In the genomic region with DNA sequence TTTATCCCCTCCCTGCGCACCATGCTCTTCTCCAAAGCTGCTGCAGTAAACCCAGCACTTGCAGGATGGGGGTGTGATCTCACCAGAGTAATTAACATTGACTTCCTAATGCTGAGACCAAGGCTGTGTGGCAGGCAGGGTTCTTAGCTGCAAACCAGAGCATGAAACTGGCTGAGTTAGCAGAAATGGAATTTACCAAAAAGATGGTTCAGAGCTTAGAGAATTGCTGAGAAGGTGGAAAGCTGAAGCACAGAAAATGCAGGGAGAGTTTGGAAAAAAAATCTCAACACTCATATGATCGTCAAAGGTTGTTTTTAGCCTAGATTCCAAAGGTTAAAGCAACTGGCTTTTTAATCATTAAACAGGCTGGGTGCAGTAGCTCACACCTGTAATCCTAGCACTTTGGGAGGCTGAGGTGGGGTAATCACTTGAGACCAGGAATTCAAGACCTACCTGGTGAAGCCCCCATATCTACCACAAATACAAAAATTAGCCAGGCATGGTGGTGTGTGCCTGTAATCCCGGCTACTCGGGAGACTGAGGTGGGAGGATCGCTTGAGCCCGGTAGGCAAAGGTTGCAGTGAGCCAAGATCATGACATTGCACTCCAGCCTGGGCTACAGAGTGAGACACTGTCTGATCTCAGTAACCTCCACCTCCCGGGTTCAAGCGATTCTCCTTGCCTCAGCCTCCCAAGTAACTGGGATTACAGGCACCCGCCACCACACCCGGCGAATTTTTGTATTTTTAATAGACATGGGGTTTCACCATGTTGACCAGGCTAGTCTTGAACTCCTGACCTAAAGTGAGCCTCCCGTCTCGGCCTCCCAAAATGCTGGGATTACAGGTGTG, we compare ENCODE assay signal across 1 cellular context.
TF ChIP-seq lines count a peak whose summit lies in the region.

No MANE protein-coding gene starts in this region.

TF ChIP-seq in HepG2, 621 proteins besides CTCF, POLR2A, EP300 and RAD21 (continued from another document and continues in another):
- TF ChIP-seq, protein P1, sequence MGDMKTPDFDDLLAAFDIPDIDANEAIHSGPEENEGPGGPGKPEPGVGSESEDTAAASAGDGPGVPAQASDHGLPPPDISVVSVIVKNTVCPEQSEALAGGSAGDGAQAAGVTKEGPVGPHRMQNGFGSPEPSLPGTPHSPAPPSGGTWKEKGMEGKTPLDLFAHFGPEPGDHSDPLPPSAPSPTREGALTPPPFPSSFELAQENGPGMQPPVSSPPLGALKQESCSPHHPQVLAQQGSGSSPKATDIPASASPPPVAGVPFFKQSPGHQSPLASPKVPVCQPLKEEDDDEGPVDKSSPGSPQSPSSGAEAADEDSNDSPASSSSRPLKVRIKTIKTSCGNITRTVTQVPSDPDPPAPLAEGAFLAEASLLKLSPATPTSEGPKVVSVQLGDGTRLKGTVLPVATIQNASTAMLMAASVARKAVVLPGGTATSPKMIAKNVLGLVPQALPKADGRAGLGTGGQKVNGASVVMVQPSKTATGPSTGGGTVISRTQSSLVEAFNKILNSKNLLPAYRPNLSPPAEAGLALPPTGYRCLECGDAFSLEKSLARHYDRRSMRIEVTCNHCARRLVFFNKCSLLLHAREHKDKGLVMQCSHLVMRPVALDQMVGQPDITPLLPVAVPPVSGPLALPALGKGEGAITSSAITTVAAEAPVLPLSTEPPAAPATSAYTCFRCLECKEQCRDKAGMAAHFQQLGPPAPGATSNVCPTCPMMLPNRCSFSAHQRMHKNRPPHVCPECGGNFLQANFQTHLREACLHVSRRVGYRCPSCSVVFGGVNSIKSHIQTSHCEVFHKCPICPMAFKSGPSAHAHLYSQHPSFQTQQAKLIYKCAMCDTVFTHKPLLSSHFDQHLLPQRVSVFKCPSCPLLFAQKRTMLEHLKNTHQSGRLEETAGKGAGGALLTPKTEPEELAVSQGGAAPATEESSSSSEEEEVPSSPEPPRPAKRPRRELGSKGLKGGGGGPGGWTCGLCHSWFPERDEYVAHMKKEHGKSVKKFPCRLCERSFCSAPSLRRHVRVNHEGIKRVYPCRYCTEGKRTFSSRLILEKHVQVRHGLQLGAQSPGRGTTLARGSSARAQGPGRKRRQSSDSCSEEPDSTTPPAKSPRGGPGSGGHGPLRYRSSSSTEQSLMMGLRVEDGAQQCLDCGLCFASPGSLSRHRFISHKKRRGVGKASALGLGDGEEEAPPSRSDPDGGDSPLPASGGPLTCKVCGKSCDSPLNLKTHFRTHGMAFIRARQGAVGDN (CRISPR knock-in tag; IDR thresholded peaks at IDR 0.05): peak; percentile 64
- TF ChIP-seq ZFY (CRISPR knock-in tag; IDR thresholded peaks at IDR 0.05) (peak; percentile 25; the same call in 1 of the 2 replicates), HNRNPL (IDR thresholded peaks at IDR 0.05; ENCODE audit: low read depth, low read length) (no peak), ZNF556 (CRISPR knock-in tag; IDR thresholded peaks at IDR 0.05; ENCODE audit: borderline replicate concordance) (peak; percentile 10; the same call in 1 of the 2 replicates), FOXK1 (CRISPR knock-in tag; IDR thresholded peaks at IDR 0.05; ENCODE audit: borderline replicate concordance, low read depth) (peak; percentile 48; the same call in 1 of the 2 replicates), ELF3 (CRISPR knock-in tag; IDR thresholded peaks at IDR 0.05) (no peak), ZNF207 (IDR thresholded peaks at IDR 0.05; ENCODE audit: borderline replicate concordance) (no peak), HDAC2 (CRISPR knock-in tag; IDR thresholded peaks at IDR 0.05) (no peak; the same call in none of the 2 replicates), EEA1 (CRISPR knock-in tag; IDR thresholded peaks at IDR 0.05; ENCODE audit: borderline replicate concordance) (no peak), ZNF235 (CRISPR knock-in tag; IDR thresholded peaks at IDR 0.05; ENCODE audit: borderline replicate concordance) (no peak), ZBTB8A (CRISPR knock-in tag; IDR thresholded peaks at IDR 0.05; ENCODE audit: borderline replicate concordance, low read depth) (no peak), HMGA1 (CRISPR knock-in tag; conservative IDR thresholded peaks at IDR 0.05) (no peak), HNF4A (CRISPR knock-in tag; IDR thresholded peaks at IDR 0.05) (peak; percentile 93), RFX5 (IDR thresholded peaks at IDR 0.05; ENCODE audit: low read depth, low read length) (no peak), MTA3 (CRISPR knock-in tag; IDR thresholded peaks at IDR 0.05) (no peak), NFRKB (IDR thresholded peaks at IDR 0.05) (no peak), ZNF878 (CRISPR knock-in tag; IDR thresholded peaks at IDR 0.05) (0 out of 2 replicates have a peak, but pooled peaks have one; percentile 47), ERF (CRISPR knock-in tag; IDR thresholded peaks at IDR 0.05) (peak; percentile 73), CENPX (CRISPR knock-in tag; IDR thresholded peaks at IDR 0.05) (no peak), MTF2 (CRISPR knock-in tag; IDR thresholded peaks at IDR 0.05; ENCODE audit: borderline replicate concordance) (peak; percentile 49; the same call in 1 of the 2 replicates), SCMH1 (CRISPR knock-in tag; IDR thresholded peaks at IDR 0.05; ENCODE audit: borderline replicate concordance) (no peak), HNF4G (IDR thresholded peaks at IDR 0.05; ENCODE audit: borderline replicate concordance, low read depth, low read length) (peak; percentile 93), HNF4G (CRISPR knock-in tag; IDR thresholded peaks at IDR 0.05; ENCODE audit: borderline replicate concordance, low read depth) (peak; percentile 82; the same call in 1 of the 2 replicates), SMAD1 (CRISPR knock-in tag; IDR thresholded peaks at IDR 0.05; ENCODE audit: borderline replicate concordance, low read depth) (peak; percentile 77; the same call in 1 of the 2 replicates), ZMYM4 (CRISPR knock-in tag; IDR thresholded peaks at IDR 0.05) (peak; percentile 77), MIER3 (CRISPR knock-in tag; IDR thresholded peaks at IDR 0.05; ENCODE audit: borderline replicate concordance) (0 out of 2 replicates have a peak, but pooled peaks have one; percentile 14), IKZF4 (CRISPR knock-in tag; IDR thresholded peaks at IDR 0.05; ENCODE audit: borderline replicate concordance, low read depth, not compliant biosample characterization) (no peak), ZNF10 (CRISPR knock-in tag; IDR thresholded peaks at IDR 0.05; ENCODE audit: borderline replicate concordance, low read depth) (no peak), MED13 (CRISPR knock-in tag; IDR thresholded peaks at IDR 0.05) (0 out of 2 replicates have a peak, but pooled peaks have one; percentile 75), ZNF256 (CRISPR knock-in tag; conservative IDR thresholded peaks at IDR 0.05) (peak; percentile 79; the same call in 1 of the 2 replicates), ZNF614 (CRISPR knock-in tag; IDR thresholded peaks at IDR 0.05; ENCODE audit: borderline replicate concordance) (peak; percentile 76), ZNF224 (CRISPR knock-in tag; IDR thresholded peaks at IDR 0.05) (peak; percentile 32; the same call in 1 of the 2 replicates), TARDBP (CRISPR knock-in tag; IDR thresholded peaks at IDR 0.05) (peak; percentile 53; the same call in 1 of the 2 replicates), ISL2 (CRISPR knock-in tag; IDR thresholded peaks at IDR 0.05) (peak; percentile 54), ZNF761 (CRISPR knock-in tag; conservative IDR thresholded peaks at IDR 0.05) (no peak)
- TF ChIP-seq, protein P2, sequence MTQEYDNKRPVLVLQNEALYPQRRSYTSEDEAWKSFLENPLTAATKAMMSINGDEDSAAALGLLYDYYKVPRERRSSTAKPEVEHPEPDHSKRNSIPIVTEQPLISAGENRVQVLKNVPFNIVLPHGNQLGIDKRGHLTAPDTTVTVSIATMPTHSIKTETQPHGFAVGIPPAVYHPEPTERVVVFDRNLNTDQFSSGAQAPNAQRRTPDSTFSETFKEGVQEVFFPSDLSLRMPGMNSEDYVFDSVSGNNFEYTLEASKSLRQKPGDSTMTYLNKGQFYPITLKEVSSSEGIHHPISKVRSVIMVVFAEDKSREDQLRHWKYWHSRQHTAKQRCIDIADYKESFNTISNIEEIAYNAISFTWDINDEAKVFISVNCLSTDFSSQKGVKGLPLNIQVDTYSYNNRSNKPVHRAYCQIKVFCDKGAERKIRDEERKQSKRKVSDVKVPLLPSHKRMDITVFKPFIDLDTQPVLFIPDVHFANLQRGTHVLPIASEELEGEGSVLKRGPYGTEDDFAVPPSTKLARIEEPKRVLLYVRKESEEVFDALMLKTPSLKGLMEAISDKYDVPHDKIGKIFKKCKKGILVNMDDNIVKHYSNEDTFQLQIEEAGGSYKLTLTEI (CRISPR knock-in tag; conservative IDR thresholded peaks at IDR 0.05): no peak
- TF ChIP-seq, protein P3, sequence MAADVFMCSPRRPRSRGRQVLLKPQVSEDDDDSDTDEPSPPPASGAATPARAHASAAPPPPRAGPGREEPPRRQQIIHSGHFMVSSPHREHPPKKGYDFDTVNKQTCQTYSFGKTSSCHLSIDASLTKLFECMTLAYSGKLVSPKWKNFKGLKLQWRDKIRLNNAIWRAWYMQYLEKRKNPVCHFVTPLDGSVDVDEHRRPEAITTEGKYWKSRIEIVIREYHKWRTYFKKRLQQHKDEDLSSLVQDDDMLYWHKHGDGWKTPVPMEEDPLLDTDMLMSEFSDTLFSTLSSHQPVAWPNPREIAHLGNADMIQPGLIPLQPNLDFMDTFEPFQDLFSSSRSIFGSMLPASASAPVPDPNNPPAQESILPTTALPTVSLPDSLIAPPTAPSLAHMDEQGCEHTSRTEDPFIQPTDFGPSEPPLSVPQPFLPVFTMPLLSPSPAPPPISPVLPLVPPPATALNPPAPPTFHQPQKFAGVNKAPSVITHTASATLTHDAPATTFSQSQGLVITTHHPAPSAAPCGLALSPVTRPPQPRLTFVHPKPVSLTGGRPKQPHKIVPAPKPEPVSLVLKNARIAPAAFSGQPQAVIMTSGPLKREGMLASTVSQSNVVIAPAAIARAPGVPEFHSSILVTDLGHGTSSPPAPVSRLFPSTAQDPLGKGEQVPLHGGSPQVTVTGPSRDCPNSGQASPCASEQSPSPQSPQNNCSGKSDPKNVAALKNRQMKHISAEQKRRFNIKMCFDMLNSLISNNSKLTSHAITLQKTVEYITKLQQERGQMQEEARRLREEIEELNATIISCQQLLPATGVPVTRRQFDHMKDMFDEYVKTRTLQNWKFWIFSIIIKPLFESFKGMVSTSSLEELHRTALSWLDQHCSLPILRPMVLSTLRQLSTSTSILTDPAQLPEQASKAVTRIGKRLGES (CRISPR knock-in tag; IDR thresholded peaks at IDR 0.05; ENCODE audit: borderline replicate concordance): no peak
- TF ChIP-seq, protein P4, sequence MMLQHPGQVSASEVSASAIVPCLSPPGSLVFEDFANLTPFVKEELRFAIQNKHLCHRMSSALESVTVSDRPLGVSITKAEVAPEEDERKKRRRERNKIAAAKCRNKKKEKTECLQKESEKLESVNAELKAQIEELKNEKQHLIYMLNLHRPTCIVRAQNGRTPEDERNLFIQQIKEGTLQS (CRISPR knock-in tag; IDR thresholded peaks at IDR 0.05): 0 out of 2 replicates have a peak, but pooled peaks have one; percentile 35
- TF ChIP-seq, protein P5, sequence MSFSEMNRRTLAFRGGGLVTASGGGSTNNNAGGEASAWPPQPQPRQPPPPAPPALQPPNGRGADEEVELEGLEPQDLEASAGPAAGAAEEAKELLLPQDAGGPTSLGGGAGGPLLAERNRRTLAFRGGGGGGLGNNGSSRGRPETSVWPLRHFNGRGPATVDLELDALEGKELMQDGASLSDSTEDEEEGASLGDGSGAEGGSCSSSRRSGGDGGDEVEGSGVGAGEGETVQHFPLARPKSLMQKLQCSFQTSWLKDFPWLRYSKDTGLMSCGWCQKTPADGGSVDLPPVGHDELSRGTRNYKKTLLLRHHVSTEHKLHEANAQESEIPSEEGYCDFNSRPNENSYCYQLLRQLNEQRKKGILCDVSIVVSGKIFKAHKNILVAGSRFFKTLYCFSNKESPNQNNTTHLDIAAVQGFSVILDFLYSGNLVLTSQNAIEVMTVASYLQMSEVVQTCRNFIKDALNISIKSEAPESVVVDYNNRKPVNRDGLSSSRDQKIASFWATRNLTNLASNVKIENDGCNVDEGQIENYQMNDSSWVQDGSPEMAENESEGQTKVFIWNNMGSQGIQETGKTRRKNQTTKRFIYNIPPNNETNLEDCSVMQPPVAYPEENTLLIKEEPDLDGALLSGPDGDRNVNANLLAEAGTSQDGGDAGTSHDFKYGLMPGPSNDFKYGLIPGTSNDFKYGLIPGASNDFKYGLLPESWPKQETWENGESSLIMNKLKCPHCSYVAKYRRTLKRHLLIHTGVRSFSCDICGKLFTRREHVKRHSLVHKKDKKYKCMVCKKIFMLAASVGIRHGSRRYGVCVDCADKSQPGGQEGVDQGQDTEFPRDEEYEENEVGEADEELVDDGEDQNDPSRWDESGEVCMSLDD (CRISPR knock-in tag; IDR thresholded peaks at IDR 0.05; ENCODE audit: borderline replicate concordance): no peak
- TF ChIP-seq, protein P6, sequence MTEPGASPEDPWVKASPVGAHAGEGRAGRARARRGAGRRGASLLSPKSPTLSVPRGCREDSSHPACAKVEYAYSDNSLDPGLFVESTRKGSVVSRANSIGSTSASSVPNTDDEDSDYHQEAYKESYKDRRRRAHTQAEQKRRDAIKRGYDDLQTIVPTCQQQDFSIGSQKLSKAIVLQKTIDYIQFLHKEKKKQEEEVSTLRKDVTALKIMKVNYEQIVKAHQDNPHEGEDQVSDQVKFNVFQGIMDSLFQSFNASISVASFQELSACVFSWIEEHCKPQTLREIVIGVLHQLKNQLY (CRISPR knock-in tag; IDR thresholded peaks at IDR 0.05): 0 out of 2 replicates have a peak, but pooled peaks have one; percentile 36
- TF ChIP-seq, protein P7, sequence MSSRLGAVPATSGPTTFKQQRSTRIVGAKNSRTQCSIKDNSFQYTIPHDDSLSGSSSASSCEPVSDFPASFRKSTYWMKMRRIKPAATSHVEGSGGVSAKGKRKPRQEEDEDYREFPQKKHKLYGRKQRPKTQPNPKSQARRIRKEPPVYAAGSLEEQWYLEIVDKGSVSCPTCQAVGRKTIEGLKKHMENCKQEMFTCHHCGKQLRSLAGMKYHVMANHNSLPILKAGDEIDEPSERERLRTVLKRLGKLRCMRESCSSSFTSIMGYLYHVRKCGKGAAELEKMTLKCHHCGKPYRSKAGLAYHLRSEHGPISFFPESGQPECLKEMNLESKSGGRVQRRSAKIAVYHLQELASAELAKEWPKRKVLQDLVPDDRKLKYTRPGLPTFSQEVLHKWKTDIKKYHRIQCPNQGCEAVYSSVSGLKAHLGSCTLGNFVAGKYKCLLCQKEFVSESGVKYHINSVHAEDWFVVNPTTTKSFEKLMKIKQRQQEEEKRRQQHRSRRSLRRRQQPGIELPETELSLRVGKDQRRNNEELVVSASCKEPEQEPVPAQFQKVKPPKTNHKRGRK (CRISPR knock-in tag; IDR thresholded peaks at IDR 0.05): no peak
- TF ChIP-seq, protein P8, sequence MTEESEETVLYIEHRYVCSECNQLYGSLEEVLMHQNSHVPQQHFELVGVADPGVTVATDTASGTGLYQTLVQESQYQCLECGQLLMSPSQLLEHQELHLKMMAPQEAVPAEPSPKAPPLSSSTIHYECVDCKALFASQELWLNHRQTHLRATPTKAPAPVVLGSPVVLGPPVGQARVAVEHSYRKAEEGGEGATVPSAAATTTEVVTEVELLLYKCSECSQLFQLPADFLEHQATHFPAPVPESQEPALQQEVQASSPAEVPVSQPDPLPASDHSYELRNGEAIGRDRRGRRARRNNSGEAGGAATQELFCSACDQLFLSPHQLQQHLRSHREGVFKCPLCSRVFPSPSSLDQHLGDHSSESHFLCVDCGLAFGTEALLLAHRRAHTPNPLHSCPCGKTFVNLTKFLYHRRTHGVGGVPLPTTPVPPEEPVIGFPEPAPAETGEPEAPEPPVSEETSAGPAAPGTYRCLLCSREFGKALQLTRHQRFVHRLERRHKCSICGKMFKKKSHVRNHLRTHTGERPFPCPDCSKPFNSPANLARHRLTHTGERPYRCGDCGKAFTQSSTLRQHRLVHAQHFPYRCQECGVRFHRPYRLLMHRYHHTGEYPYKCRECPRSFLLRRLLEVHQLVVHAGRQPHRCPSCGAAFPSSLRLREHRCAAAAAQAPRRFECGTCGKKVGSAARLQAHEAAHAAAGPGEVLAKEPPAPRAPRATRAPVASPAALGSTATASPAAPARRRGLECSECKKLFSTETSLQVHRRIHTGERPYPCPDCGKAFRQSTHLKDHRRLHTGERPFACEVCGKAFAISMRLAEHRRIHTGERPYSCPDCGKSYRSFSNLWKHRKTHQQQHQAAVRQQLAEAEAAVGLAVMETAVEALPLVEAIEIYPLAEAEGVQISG (CRISPR knock-in tag; IDR thresholded peaks at IDR 0.05): peak; percentile 52; the same call in 1 of the 2 replicates
